17 cellular contexts compared by ENCODE assay signal in genomic region chr7:77419102-77419501, GRCh38.
"Had no signal": no experiment of that assay in that cellular context is flagged by ENCODE, and none has a peak within 500 bp of the region (broad histone marks: within the 10 kb centered on the region; RNA-seq: fewer than 3 reads in every experiment).

No MANE protein-coding gene starts in this region.

- H3K27ac ChIP-seq: breast epithelium, coronary artery, foreskin keratinocyte, testis had no signal

- FAIRE-seq: astrocyte, keratinocyte had no signal

- H3K9me3 Mint-ChIP-seq: activated B cell treated with CpG ODN at 0.5 μM for 24 hours; activated CD4-positive, alpha-beta T cell treated with anti-CD3 and anti-CD28 coated beads, Interleukin-2, amount 10 ng/mL, durations not matched to agents 24 days and 14 days; activated T-helper 1 cell treated with anti-CD3 and anti-CD28 coated beads, Interleukin-12 subunit alpha, Interleukin-12 subunit beta, Interleukin-2, Interleukin-4 antibody, amounts not matched to agents 30 ng/mL and 10 ng/mL and 1 ng/mL, durations not matched to agents 14 hours and 24 hours and 36 hours; mesothelial cell of epicardium; type B pancreatic cell had no signal

- DNase-seq: activated B cell treated with CpG ODN at 0.5 μM for 24 hours; activated CD4-positive, alpha-beta T cell treated with anti-CD3 and anti-CD28 coated beads, Interleukin-2, amount 10 ng/mL, durations not matched to agents 24 days and 14 days; activated naive CD4-positive, alpha-beta T cell; foreskin keratinocyte; hypothalamus; occipital lobe; stimulated activated CD4-positive, alpha-beta T cell treated with anti-CD3 and anti-CD28 coated beads, Interleukin-2, amount 100 ng/mL, for 24 hours; T-helper 9 cell; testis had no signal

- H3K27ac Mint-ChIP-seq: activated CD4-positive, alpha-beta T cell treated with anti-CD3 and anti-CD28 coated beads, Interleukin-2, amount 10 ng/mL, durations not matched to agents 24 days and 14 days; activated T-helper 1 cell treated with anti-CD3 and anti-CD28 coated beads, Interleukin-12 subunit alpha, Interleukin-12 subunit beta, Interleukin-2, Interleukin-4 antibody, amounts not matched to agents 30 ng/mL and 10 ng/mL and 1 ng/mL, durations not matched to agents 14 hours and 24 hours and 36 hours; mesothelial cell of epicardium; type B pancreatic cell had no signal

- H3K4me1 ChIP-seq: testis had no signal

- H3K36me3 ChIP-seq: breast epithelium had no signal

- H3K4me3 Mint-ChIP-seq: activated B cell treated with CpG ODN at 0.5 μM for 24 hours; activated CD4-positive, alpha-beta T cell treated with anti-CD3 and anti-CD28 coated beads, Interleukin-2, amount 10 ng/mL, durations not matched to agents 24 days and 14 days; activated T-helper 1 cell treated with anti-CD3 and anti-CD28 coated beads, Interleukin-12 subunit alpha, Interleukin-12 subunit beta, Interleukin-2, Interleukin-4 antibody, amounts not matched to agents 30 ng/mL and 10 ng/mL and 1 ng/mL, durations not matched to agents 14 hours and 24 hours and 36 hours; mesothelial cell of epicardium; type B pancreatic cell had no signal

- ATAC-seq: foreskin keratinocyte had no signal

- H3K9me3 ChIP-seq: breast epithelium, testis had no signal

- H3K4me3 ChIP-seq: breast epithelium, coronary artery, lung, testis had no signal

- H3K27me3 Mint-ChIP-seq: activated B cell treated with CpG ODN at 0.5 μM for 24 hours had no signal

- H3K27me3 ChIP-seq: breast epithelium, foreskin keratinocyte, testis had no signal

- H3K36me3 Mint-ChIP-seq: mesothelial cell of epicardium, type B pancreatic cell had no signal
